18 cellular contexts compared by ENCODE assay signal in genomic region chr13:44308352-44308751, GRCh38.
A peak's percentile ranks its signal among the peaks of the same experiment; 100 is the strongest.
DNase-seq lines count a peak whose midpoint lies in the region; ATAC-seq and TF ChIP-seq lines count a peak whose summit lies in the region.
"Had no signal": no experiment of that assay in that cellular context is flagged by ENCODE, and none has a peak within 500 bp of the region (broad histone marks: within the 10 kb centered on the region; RNA-seq: fewer than 3 reads in every experiment).

No MANE protein-coding gene starts in this region.

- H4K20me1 ChIP-seq in IMR-90 (ENCODE audit: insufficient read depth, low read length), result no peaks in the 10 kb centered on the region; the same call in 1 of the 2 replicates

- H3K56ac ChIP-seq in IMR-90 (ENCODE audit: extremely low read depth, insufficient read depth, low read length), result no peak overlapping the region

- in situ Hi-C loops in IMR-90 (cut with MboI; ENCODE audit: low sequenced_read_pairs), result no loop called here
- in situ Hi-C loops in transverse colon (cut with MboI; ENCODE audit: low pct_ligation_motif_present in 1 of 4, low pct_unique_long_range_greater_than_20kb in 1 of 4, low sequenced_read_pairs in 3 of 4), result no loop called here

- TF ChIP-seq EP300 in transverse colon (IDR thresholded peaks at IDR 0.05; ENCODE audit: low read depth), result no peak

- 0 out of 2 replicates have a peak overlapping the region, but pooled peaks have one; percentile 31 for H2BK20ac ChIP-seq in IMR-90 (ENCODE audit: low read depth, low read length)

- WGBS in IMR-90 (ENCODE audit: extremely low coverage in 2 of 2, insufficient read length in 1 of 2), 2 experiments, result no CpG with 5 or more reads among the region's 3 CpGs
- no CpG with 5 or more reads among the region's 3 CpGs for WGBS in neuronal stem cell (ENCODE audit: extremely low coverage in 2 of 2, insufficient read length in 2 of 2, insufficient replicate concordance in 1 of 2), 2 donors
- 88% methylated on average over 3 of the region's 3 CpGs; no CpG with 5 or more reads in 1 of the 2 donors for WGBS in transverse colon (ENCODE audit: low coverage in 1 of 2), 2 donors

- intact Hi-C loops in IMR-90 (cut with micrococcal nuclease), result loop anchor here (5.0 kb wide), 1 partner anchor 129 kb away; no protein-coding TSS in a partner anchor
- intact Hi-C loops in transverse colon (cut with DNase I; ENCODE audit: low total_unique reads), result loop anchor here (10.0 kb wide), 2 partner anchors 84 to 126 kb away; no protein-coding TSS in a partner anchor
- intact Hi-C loops in A673 (cut with micrococcal nuclease; ENCODE audit: unreplicated experiment), result no loop called here
- intact Hi-C loops in left lung (cut with DNase I), result no loop called here

- H2BK15ac ChIP-seq in IMR-90 (ENCODE audit: low read depth, low read length) (no peak overlapping the region), neuronal stem cell (ENCODE audit: low read length) (peak overlapping the region; percentile 45)

- peaks cover 25% of the 10 kb centered on the region for H3K9me1 ChIP-seq in IMR-90 (ENCODE audit: insufficient read depth, low read length)

- H4K8ac ChIP-seq in IMR-90 (ENCODE audit: low read depth in 2 of 2, low read length in 2 of 2), result no peak overlapping the region
- H4K8ac ChIP-seq in neuronal stem cell (ENCODE audit: low read depth, low read length), result no peak overlapping the region

- H3K9me3 ChIP-seq in IMR-90 (ENCODE audit: control insufficient read depth, insufficient read depth, low read length) (no peaks in the 10 kb centered on the region), neuronal stem cell (replicated peaks in 1 of 2; ENCODE audit: control insufficient read depth in 2 of 2, insufficient read depth in 1 of 2, low read depth in 1 of 2, low read length in 2 of 2) (peaks cover 0 to 3% of the 10 kb centered on the region in 2 donors), transverse colon (no peaks in the 10 kb centered on the region), A673 (ENCODE audit: low read depth, low read length, poor library complexity, severe bottlenecking) (no peaks in the 10 kb centered on the region), left lung (no peaks in the 10 kb centered on the region)
- H3K9me3 ChIP-seq: Caco-2, MG63, Peyer's patch had no signal

- TF ChIP-seq POLR2A in IMR-90 (IDR thresholded peaks at IDR 0.05; ENCODE audit: low read depth, low read length) (no peak), transverse colon (IDR thresholded peaks at IDR 0.05) (no peak)

- H3K18ac ChIP-seq in IMR-90 (ENCODE audit: low read depth, low read length) (no peak overlapping the region), neuronal stem cell (ENCODE audit: low read length) (no peak overlapping the region)

- no peak overlapping the region for H2BK12ac ChIP-seq in neuronal stem cell (ENCODE audit: low read length)

- H3K4me3 ChIP-seq in IMR-90 (ENCODE audit: insufficient read depth, low read depth, low read length) (no peak overlapping the region), coronary artery (no peak overlapping the region), neuronal stem cell (ENCODE audit: low read length in 2 of 2) (no peak overlapping the region), transverse colon (no peak overlapping the region), A673 (ENCODE audit: low read depth, low read length, poor library complexity, severe bottlenecking) (no peak overlapping the region), left lung (no peak overlapping the region)
- H3K4me3 ChIP-seq: MG63, Peyer's patch had no signal

- H3K27ac ChIP-seq in IMR-90 (ENCODE audit: insufficient read depth, low read length) (no peak overlapping the region), coronary artery (no peak overlapping the region), neuronal stem cell (replicated peaks; ENCODE audit: low read length) (no peak overlapping the region), transverse colon (peak overlapping the region; percentile 65 to 83 (median 78)), A673 (ENCODE audit: low read depth, low read length, poor library complexity, severe bottlenecking) (no peak overlapping the region), left lung (no peak overlapping the region)

- H2AFZ ChIP-seq in IMR-90 (replicated peaks; ENCODE audit: low read length, poor library complexity), result no peak overlapping the region
- no peak overlapping the region for H2AFZ ChIP-seq in neuronal stem cell (ENCODE audit: low read length)

- dilution Hi-C loops in IMR-90 (cut with HindIII; ENCODE audit: low sequenced_read_pairs, unreplicated experiment), result no loop called here

- no peak for TF ChIP-seq RAD21 in IMR-90 (IDR thresholded peaks at IDR 0.05; ENCODE audit: low read length)

- H3K14ac ChIP-seq in IMR-90 (replicated peaks; ENCODE audit: low read depth, low read length), result no peak overlapping the region
- no peak overlapping the region for H3K14ac ChIP-seq in neuronal stem cell (ENCODE audit: low read length)

- POLR2A ChIA-PET in IMR-90 (lab: Charles Lee; ENCODE audit: unreplicated experiment), result no interaction called here
- POLR2A ChIA-PET in A673 (lab: Charles Lee; ENCODE audit: low non-redundant PET), result no interaction called here

- TF ChIP-seq CTCF in IMR-90 (conservative IDR thresholded peaks at IDR 0.05; ENCODE audit: low read depth, low read length), result no peak
- TF ChIP-seq CTCF in coronary artery (IDR thresholded peaks at IDR 0.05), result no peak
- no peak for TF ChIP-seq CTCF in transverse colon (IDR thresholded peaks at IDR 0.05)
- TF ChIP-seq CTCF in A673 (conservative IDR thresholded peaks at IDR 0.05; ENCODE audit: low read depth, low read length), result no peak
- no peak for TF ChIP-seq CTCF in left lung (IDR thresholded peaks at IDR 0.05)

- BruUV-seq in IMR-90 (replicated peaks; lab: Mats Ljungman, UMichigan) (no TSS peak), A673 (replicated peaks; lab: Mats Ljungman, UMichigan) (no TSS peak)

- H3K4me2 ChIP-seq in IMR-90 (ENCODE audit: low read depth, low read length), result no peak overlapping the region
- H3K4me2 ChIP-seq in neuronal stem cell (ENCODE audit: insufficient read depth, low read length, poor library complexity, severe bottlenecking), result no peak overlapping the region

- no peak overlapping the region for H2AK9ac ChIP-seq in IMR-90 (replicated peaks; ENCODE audit: low read depth, low read length, poor library complexity)

- ATAC-seq in IMR-90 (ENCODE audit: low read depth) (no peak), left lung (no peak)
- ATAC-seq: SK-N-SH treated with all-trans-retinoic acid at 6 μM for 48 hours had no signal

- peak overlapping the region; percentile 69 for H2AK5ac ChIP-seq in IMR-90 (ENCODE audit: low read depth, low read length)
- peak overlapping the region; percentile 6 for H2AK5ac ChIP-seq in neuronal stem cell (ENCODE audit: low read depth, low read length)

- 0 out of 2 replicates have a peak overlapping the region, but pooled peaks have one; percentile 7 for H3K4ac ChIP-seq in IMR-90 (ENCODE audit: low read depth, low read length)
- no peak overlapping the region for H3K4ac ChIP-seq in neuronal stem cell (ENCODE audit: low read length)

- no peaks in the 10 kb centered on the region for H3K36me3 ChIP-seq in IMR-90 (ENCODE audit: control insufficient read depth, insufficient read depth, low read length)
- no peaks in the 10 kb centered on the region for H3K36me3 ChIP-seq in neuronal stem cell (replicated peaks in 1 of 2; ENCODE audit: control insufficient read depth in 2 of 2, insufficient read depth in 2 of 2, low read length in 2 of 2)
- H3K36me3 ChIP-seq in transverse colon, result no peaks in the 10 kb centered on the region
- H3K36me3 ChIP-seq in A673 (ENCODE audit: insufficient read depth, low read length, poor library complexity, severe bottlenecking), result no peaks in the 10 kb centered on the region
- no peaks in the 10 kb centered on the region for H3K36me3 ChIP-seq in left lung
- H3K36me3 ChIP-seq: MG63, Peyer's patch had no signal

- H4K91ac ChIP-seq in IMR-90 (ENCODE audit: insufficient read depth, low read depth, low read length) (no peak overlapping the region; the same call in 1 of the 2 replicates), neuronal stem cell (ENCODE audit: low read depth, low read length, poor library complexity) (no peak overlapping the region)

- H3K27me3 ChIP-seq in IMR-90 (ENCODE audit: control insufficient read depth, insufficient read depth, low read length), result no peaks in the 10 kb centered on the region
- peaks cover 0 to 1% (median 0%) of the 10 kb centered on the region in 3 experiments for H3K27me3 ChIP-seq in neuronal stem cell (ENCODE audit: control insufficient read depth in 3 of 3, insufficient read depth in 3 of 3, low read depth in 1 of 3, low read length in 3 of 3)
- no peaks in the 10 kb centered on the region for H3K27me3 ChIP-seq in transverse colon
- H3K27me3 ChIP-seq in A673 (replicated peaks; ENCODE audit: insufficient read depth, low read depth, low read length, poor library complexity), result no peaks in the 10 kb centered on the region
- no peaks in the 10 kb centered on the region for H3K27me3 ChIP-seq in left lung
- H3K27me3 ChIP-seq: MG63, Peyer's patch had no signal

- DNase-seq in IMR-90 (no peak), coronary artery (ENCODE audit: low spot score) (peak; percentile 50), neuronal stem cell (ENCODE audit: low spot score) (no peak), transverse colon (no peak), A673 (ENCODE audit: low spot score) (no peak), left lung (no peak)
- no peak for DNase-seq in activated CD4-positive, alpha-beta T cell treated with anti-CD3 and anti-CD28 coated beads for 48 hours
- DNase-seq: Caco-2; CD4-positive, CD25-positive, alpha-beta regulatory T cell; H9; KBM-7; MG63; NCI-H1092 treated with DMSO at 0.1 percent for 48 hours; NCI-H2227 treated with DMSO at 0.1 percent for 48 hours; NCI-H524 treated with DMSO at 0.1 percent for 48 hours; Peyer's patch; SHP77 had no signal

- no peak overlapping the region for H4K5ac ChIP-seq in IMR-90 (ENCODE audit: low read depth, low read length)

- H3K9ac ChIP-seq in IMR-90 (ENCODE audit: low read depth, low read length) (no peak overlapping the region), neuronal stem cell (ENCODE audit: low read depth, low read length, poor library complexity) (no peak overlapping the region)

- no peak overlapping the region for H2BK5ac ChIP-seq in IMR-90 (ENCODE audit: low read depth, low read length, poor library complexity, severe bottlenecking)
- H2BK5ac ChIP-seq in neuronal stem cell (ENCODE audit: low read length), result no peak overlapping the region

- H3K23ac ChIP-seq in IMR-90 (ENCODE audit: low read depth, low read length), result no peak overlapping the region
- H3K23ac ChIP-seq in neuronal stem cell (ENCODE audit: low read depth, low read length, poor library complexity), result no peak overlapping the region

- 0 out of 2 replicates have a peak overlapping the region, but pooled peaks have one; percentile 20 for H2BK120ac ChIP-seq in IMR-90 (ENCODE audit: low read depth, low read length)
- H2BK120ac ChIP-seq in neuronal stem cell (ENCODE audit: low read depth, low read length), result no peak overlapping the region

- H3K79me1 ChIP-seq in IMR-90 (ENCODE audit: low read depth in 1 of 2, low read length in 2 of 2) (no peaks in the 10 kb centered on the region), neuronal stem cell (ENCODE audit: low read depth, low read length) (no peaks in the 10 kb centered on the region)

- CTCF ChIA-PET in IMR-90 (lab: Yijun Ruan, JAX), result no interaction called here
- CTCF ChIA-PET in A673 (lab: Charles Lee), result no interaction called here

- H3K4me1 ChIP-seq in IMR-90 (ENCODE audit: control insufficient read depth, insufficient read depth, low read length) (peaks cover 28% of the 10 kb centered on the region), neuronal stem cell (ENCODE audit: control insufficient read depth in 2 of 2, insufficient read depth in 1 of 2, low read depth in 1 of 2, low read length in 2 of 2) (peaks cover 13 to 21% of the 10 kb centered on the region in 2 donors), transverse colon (peaks cover 24 to 75% (median 51%) of the 10 kb centered on the region in 4 donors), A673 (ENCODE audit: insufficient read depth, low read length, poor library complexity, severe bottlenecking) (peaks cover 14% of the 10 kb centered on the region), left lung (peaks cover 6 to 32% of the 10 kb centered on the region in 2 donors)

Comparison
In these comparisons a context has a peak if more than half of its experiments do, and no peak if none do; other contexts are left out.
1. H3K27ac ChIP-seq: peak in transverse colon (4 of 4); none in IMR-90 (single experiment), coronary artery (0 of 2), neuronal stem cell (single experiment), A673 (single experiment) and left lung (0 of 2).
2. intact Hi-C loops: an anchor here in IMR-90 (5.0 kb wide) and transverse colon (10.0 kb wide); none called in A673 and left lung.